12 cellular contexts compared by ENCODE assay signal in genomic region chr10:50322075-50322474, GRCh38.
DNase-seq lines count a peak whose midpoint lies in the region; ATAC-seq, FAIRE-seq and TF ChIP-seq lines count a peak whose summit lies in the region.
"Had no signal": no experiment of that assay in that cellular context is flagged by ENCODE, and none has a peak within 500 bp of the region (broad histone marks: within the 10 kb centered on the region; RNA-seq: fewer than 3 reads in every experiment).

No MANE protein-coding gene starts in this region.

- no peak for ATAC-seq in HG02623 (IDR thresholded peaks at IDR 0.05; ENCODE audit: unreplicated experiment)
- ATAC-seq: mucosa of descending colon had no signal

- no peak overlapping the region for H3K4me3 ChIP-seq in fibroblast of mammary gland (ENCODE audit: control insufficient read depth, low read depth, low read length)
- H3K4me3 ChIP-seq: mucosa of descending colon, right lobe of liver had no signal

- TF ChIP-seq CTCF in fibroblast of mammary gland (conservative IDR thresholded peaks at IDR 0.05; ENCODE audit: control insufficient read depth, insufficient read depth, low read depth, low read length): no peak

- DNase-seq in AG08395 (ENCODE audit: low spot score) (peak; percentile 33), GM12891 (ENCODE audit: insufficient read length, low spot score) (no peak), RKO (ENCODE audit: low spot score) (peak; percentile 4), fibroblast of mammary gland (ENCODE audit: low read depth) (peak; percentile 85), inferior parietal cortex (ENCODE audit: extremely low spot score) (no peak), hypothalamus (lab: John Stamatoyannopoulos, UW) (no peak), NCI-H510A (lab: John Stamatoyannopoulos, UW) (no peak)
- DNase-seq: CD8-positive, alpha-beta memory T cell; Karpas-422; mucosa of descending colon; right lobe of liver had no signal

- FAIRE-seq in GM12891 (lab: Jason Lieb, UNC): peak; percentile 56

- TF ChIP-seq POLR2A in GM12891 (IDR thresholded peaks at IDR 0.05; ENCODE audit: low read depth, low read length): no peak

TF ChIP-seq in GM12891, 5 proteins besides CTCF, POLR2A, EP300 and RAD21:
- TF ChIP-seq TAF1 (IDR thresholded peaks at IDR 0.05; ENCODE audit: low read depth, low read length) (no peak), SPI1 (IDR thresholded peaks at IDR 0.05; ENCODE audit: low read depth, low read length) (no peak), POLR2AphosphoS5 (IDR thresholded peaks at IDR 0.05; ENCODE audit: low read depth, low read length) (no peak), PAX5 (IDR thresholded peaks at IDR 0.05; ENCODE audit: insufficient read depth, low read length, severe bottlenecking) (no peak), POU2F2 (IDR thresholded peaks at IDR 0.05; ENCODE audit: low read depth, low read length) (no peak)
TF ChIP-seq in GM12891: peak in this region for 0.

Comparison
In these comparisons a context has a peak if more than half of its experiments do, and no peak if none do; other contexts are left out.
1. DNase-seq: peak in AG08395 (single experiment), RKO (single experiment) and fibroblast of mammary gland (single experiment); none in GM12891 (single experiment), inferior parietal cortex (single experiment), hypothalamus (0 of 51) and NCI-H510A (single experiment).